ENCODE assay signal across 12 cellular contexts in genomic region chr5:178237431-178238312, GRCh38. TPM values are rescaled to one million over a fixed set of nuclear protein-coding genes. Genes with fewer than 3 reads are reported as not detected.
A peak's percentile ranks its signal among the peaks of the same experiment; 100 is the strongest.
DNase-seq lines count a peak whose midpoint lies in the region; ATAC-seq and TF ChIP-seq lines count a peak whose summit lies in the region.
"Had no signal": no experiment of that assay in that cellular context is flagged by ENCODE, and none has a peak within 500 bp of the region (broad histone marks: within the 10 kb centered on the region; RNA-seq: fewer than 3 reads in every experiment).

No MANE protein-coding gene starts in this region.

- CTCF ChIA-PET in activated naive CD4-positive, alpha-beta T cell treated with anti-CD3 and anti-CD28 coated beads for 36 hours (lab: Charles Lee): interaction anchor here (0.6 to 1.0 kb wide), 4 partner anchors 14 to 909 kb away, joined by 3 to 4 read pairs (median 4); no protein-coding TSS in a partner anchor

- ATAC-seq in stimulated activated memory B cell treated with anti-CD40 and anti-IgM and Interleukin-4, amounts not matched to agents 10 μg/mL and 1 μg/mL and 100 μg/mL, for 72 hours: no peak
- ATAC-seq in upper lobe of right lung (no peak), HG02610 (IDR thresholded peaks at IDR 0.05; ENCODE audit: unreplicated experiment) (no peak)
- ATAC-seq: GM12878 had no signal

- H3K36me3 Mint-ChIP-seq in activated naive CD4-positive, alpha-beta T cell treated with anti-CD3 and anti-CD28 coated beads for 36 hours (ENCODE audit: low read depth): no peaks in the 10 kb centered on the region
- no peaks in the 10 kb centered on the region for H3K36me3 Mint-ChIP-seq in stimulated activated memory B cell treated with anti-CD40 and anti-IgM and Interleukin-4, amounts not matched to agents 10 μg/mL and 1 μg/mL and 100 μg/mL, for 72 hours

- TF ChIP-seq CTCF in fibroblast of the aortic adventitia (IDR thresholded peaks at IDR 0.05; ENCODE audit: insufficient read depth, low read length) (no peak), upper lobe of right lung (IDR thresholded peaks at IDR 0.05) (no peak)

- H3K27me3 Mint-ChIP-seq in activated naive CD4-positive, alpha-beta T cell treated with anti-CD3 and anti-CD28 coated beads for 36 hours (ENCODE audit: low read depth): no peaks in the 10 kb centered on the region
- no peaks in the 10 kb centered on the region for H3K27me3 Mint-ChIP-seq in stimulated activated memory B cell treated with anti-CD40 and anti-IgM and Interleukin-4, amounts not matched to agents 10 μg/mL and 1 μg/mL and 100 μg/mL, for 72 hours

- H3K9me3 Mint-ChIP-seq in activated naive CD4-positive, alpha-beta T cell treated with anti-CD3 and anti-CD28 coated beads for 36 hours: no peaks in the 10 kb centered on the region
- H3K9me3 Mint-ChIP-seq in stimulated activated memory B cell treated with anti-CD40 and anti-IgM and Interleukin-4, amounts not matched to agents 10 μg/mL and 1 μg/mL and 100 μg/mL, for 72 hours: no peaks in the 10 kb centered on the region

- no peak overlapping the region for H3K4me3 ChIP-seq in fibroblast of the aortic adventitia (ENCODE audit: low read depth, low read length)
- H3K4me3 ChIP-seq in upper lobe of right lung: no peak overlapping the region
- H3K4me3 ChIP-seq: GM12878, lung had no signal

- peaks cover 59% of the 10 kb centered on the region for H3K4me1 ChIP-seq in upper lobe of right lung

- no peaks in the 10 kb centered on the region for H3K36me3 ChIP-seq in upper lobe of right lung

- peak overlapping the region; percentile 91 for H3K27ac Mint-ChIP-seq in activated naive CD4-positive, alpha-beta T cell treated with anti-CD3 and anti-CD28 coated beads for 36 hours
- peak overlapping the region; percentile 97 for H3K27ac Mint-ChIP-seq in stimulated activated memory B cell treated with anti-CD40 and anti-IgM and Interleukin-4, amounts not matched to agents 10 μg/mL and 1 μg/mL and 100 μg/mL, for 72 hours

- H3K4me3 Mint-ChIP-seq in activated naive CD4-positive, alpha-beta T cell treated with anti-CD3 and anti-CD28 coated beads for 36 hours: no peak overlapping the region
- H3K4me3 Mint-ChIP-seq in stimulated activated memory B cell treated with anti-CD40 and anti-IgM and Interleukin-4, amounts not matched to agents 10 μg/mL and 1 μg/mL and 100 μg/mL, for 72 hours: no peak overlapping the region

- DNase-seq in activated naive CD4-positive, alpha-beta T cell treated with anti-CD3 and anti-CD28 coated beads for 36 hours: no peak
- no peak for DNase-seq in activated naive CD4-positive, alpha-beta T cell treated with anti-CD3 and anti-CD28 coated beads, Interleukin-2, amount 50 U/mL, for 16 hours
- DNase-seq in UCSD-AML1 (lab: John Stamatoyannopoulos, UW; ENCODE audit: unreplicated experiment) (peak; percentile 46), fibroblast of the aortic adventitia (ENCODE audit: low read depth) (peak; percentile 25), superior temporal gyrus (ENCODE audit: extremely low spot score) (no peak), upper lobe of right lung (no peak)
- DNase-seq: activated CD4-positive, CD25-positive, alpha-beta regulatory T cell; NCI-H187 had no signal

- H3K4me1 Mint-ChIP-seq in activated naive CD4-positive, alpha-beta T cell treated with anti-CD3 and anti-CD28 coated beads for 36 hours (ENCODE audit: low read depth): peaks cover 48% of the 10 kb centered on the region
- H3K4me1 Mint-ChIP-seq in stimulated activated memory B cell treated with anti-CD40 and anti-IgM and Interleukin-4, amounts not matched to agents 10 μg/mL and 1 μg/mL and 100 μg/mL, for 72 hours: peaks cover 40% of the 10 kb centered on the region

- H3K9me3 ChIP-seq in upper lobe of right lung: no peaks in the 10 kb centered on the region

- no peak overlapping the region for H3K27ac ChIP-seq in upper lobe of right lung

- no peaks in the 10 kb centered on the region for H3K27me3 ChIP-seq in upper lobe of right lung

- intact Hi-C loops in activated naive CD4-positive, alpha-beta T cell treated with anti-CD3 and anti-CD28 coated beads for 36 hours (cut with micrococcal nuclease): loop anchor here (10.0 kb wide), 1 partner anchor 907 kb away; no protein-coding TSS in a partner anchor
- intact Hi-C loops in upper lobe of right lung (cut with DNase I): no loop called here

RNA-seq across cellular contexts. Expression of gene PHYKPL, which starts 5.1 kb away (rescaled TPM):
- 10 to 100 TPM; 50.9 to 51.2 TPM for total RNA-seq in activated naive CD4-positive, alpha-beta T cell treated with anti-CD3 and anti-CD28 coated beads for 36 hours
- total RNA-seq in fibroblast of the aortic adventitia (ENCODE audit: low replicate concordance) (25.0 and 27.9 TPM in 2 replicates), upper lobe of right lung (96.1 TPM)

RNA-seq across cellular contexts. Expression of gene HNRNPAB, which starts 33.3 kb away (rescaled TPM):
- 100 to 1,000 TPM; 251 to 262 TPM for total RNA-seq in activated naive CD4-positive, alpha-beta T cell treated with anti-CD3 and anti-CD28 coated beads for 36 hours
- total RNA-seq in fibroblast of the aortic adventitia (ENCODE audit: low replicate concordance) (62.9 and 106 TPM in 2 replicates), upper lobe of right lung (116 TPM)

RNA-seq across cellular contexts. Expression of gene GMCL2, which starts 50.5 kb away (rescaled TPM):
- total RNA-seq in activated naive CD4-positive, alpha-beta T cell treated with anti-CD3 and anti-CD28 coated beads for 36 hours: not detected
- total RNA-seq in fibroblast of the aortic adventitia (ENCODE audit: low replicate concordance) (not detected in 2 replicates), upper lobe of right lung (not detected)
- total RNA-seq: GM12878, lung had no signal

Comparison
In these comparisons a context has a peak if more than half of its experiments do, and no peak if none do; other contexts are left out.
1. DNase-seq: peak in UCSD-AML1 (single experiment) and fibroblast of the aortic adventitia (single experiment); none in activated naive CD4-positive, alpha-beta T cell treated with anti-CD3 and anti-CD28 coated beads for 36 hours (single experiment), activated naive CD4-positive, alpha-beta T cell treated with anti-CD3 and anti-CD28 coated beads, Interleukin-2, amount 50 U/mL, for 16 hours (single experiment), superior temporal gyrus (single experiment) and upper lobe of right lung (single experiment).